12 cellular contexts compared by ENCODE assay signal in the genomic region with DNA sequence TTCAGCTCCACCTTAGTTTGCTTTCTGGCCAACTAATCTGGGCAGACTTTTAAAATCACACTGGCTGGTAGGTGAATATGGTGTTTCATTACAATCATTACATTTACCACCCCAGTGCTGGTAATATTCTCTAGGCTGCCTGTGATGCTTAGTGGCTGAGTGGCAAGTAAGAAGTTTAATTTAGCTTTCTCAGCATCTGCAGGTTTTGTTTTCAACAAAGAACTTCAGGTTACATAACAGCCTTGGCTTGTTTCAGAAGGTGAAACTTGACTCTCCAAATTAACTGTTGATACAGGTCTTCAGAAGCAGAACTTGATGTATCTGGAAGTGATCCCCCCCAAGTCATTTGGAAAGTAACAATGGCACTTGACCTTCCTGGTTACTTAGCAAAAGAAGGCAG.
DNase-seq lines count a peak whose midpoint lies in the region; ATAC-seq and TF ChIP-seq lines count a peak whose summit lies in the region.
"Had no signal": no experiment of that assay in that cellular context is flagged by ENCODE, and none has a peak within 500 bp of the region (broad histone marks: within the 10 kb centered on the region; RNA-seq: fewer than 3 reads in every experiment).

No MANE protein-coding gene starts in this region.

- no peaks in the 10 kb centered on the region for H3K79me2 ChIP-seq in KMS-11 (ENCODE audit: insufficient read depth, low read depth)
- no peaks in the 10 kb centered on the region for H3K79me2 ChIP-seq in parathyroid adenoma

- no peaks in the 10 kb centered on the region for H4K20me1 ChIP-seq in KMS-11 (ENCODE audit: insufficient read depth)

- peaks cover 11% of the 10 kb centered on the region for H3K36me3 Mint-ChIP-seq in Caco-2 (ENCODE audit: insufficient read depth, unreplicated experiment)
- H3K36me3 Mint-ChIP-seq in progenitor cell of endocrine pancreas (ENCODE audit: insufficient read depth), result no peaks in the 10 kb centered on the region
- H3K36me3 Mint-ChIP-seq in endodermal cell (ENCODE audit: low read depth), result no peaks in the 10 kb centered on the region
- H3K36me3 Mint-ChIP-seq: CD14-positive monocyte; CD8-positive, alpha-beta T cell; IgD-negative memory B cell had no signal

- H3K27me3 Mint-ChIP-seq in Caco-2 (ENCODE audit: insufficient read depth, unreplicated experiment) (no peaks in the 10 kb centered on the region), progenitor cell of endocrine pancreas (no peaks in the 10 kb centered on the region), endodermal cell (ENCODE audit: insufficient read depth) (no peaks in the 10 kb centered on the region)

- H3K9ac ChIP-seq in KMS-11 (no peak overlapping the region), parathyroid adenoma (no peak overlapping the region), endodermal cell (ENCODE audit: extremely low read depth, low read length, poor library complexity, severe bottlenecking) (no peak overlapping the region)

- H3K4me3 Mint-ChIP-seq in Caco-2 (ENCODE audit: unreplicated experiment) (no peak overlapping the region), progenitor cell of endocrine pancreas (ENCODE audit: low read depth) (no peak overlapping the region), endodermal cell (no peak overlapping the region)
- H3K4me3 Mint-ChIP-seq: CD14-positive monocyte; CD8-positive, alpha-beta T cell; IgD-negative memory B cell had no signal

- H3K4me3 ChIP-seq in Caco-2 (ENCODE audit: low read depth, low read length) (no peak overlapping the region), KMS-11 (IDR thresholded peaks at IDR 0.05; ENCODE audit: insufficient read depth, low read depth, low read length) (no peak overlapping the region), parathyroid adenoma (ENCODE audit: low read depth, low read length) (no peak overlapping the region), endodermal cell (ENCODE audit: low read length) (no peak overlapping the region)

- H3K36me3 ChIP-seq in Caco-2 (ENCODE audit: control insufficient read depth, insufficient read depth, low read length) (no peaks in the 10 kb centered on the region), KMS-11 (ENCODE audit: insufficient read depth) (no peaks in the 10 kb centered on the region), parathyroid adenoma (ENCODE audit: control insufficient read depth, insufficient read depth, low read length) (no peaks in the 10 kb centered on the region), endodermal cell (ENCODE audit: control insufficient read depth, insufficient read depth, low read length) (no peaks in the 10 kb centered on the region)

- H3K4me1 ChIP-seq in Caco-2, result peaks cover 69% of the 10 kb centered on the region
- peaks cover 64% of the 10 kb centered on the region for H3K4me1 ChIP-seq in KMS-11 (ENCODE audit: low read depth, poor library complexity, severe bottlenecking)
- peaks cover 2% of the 10 kb centered on the region for H3K4me1 ChIP-seq in parathyroid adenoma
- peaks cover 21% of the 10 kb centered on the region for H3K4me1 ChIP-seq in endodermal cell (ENCODE audit: control insufficient read depth, insufficient read depth, low read length)

- H3K9me3 Mint-ChIP-seq in Caco-2 (ENCODE audit: unreplicated experiment), result peaks cover 17% of the 10 kb centered on the region
- no peaks in the 10 kb centered on the region for H3K9me3 Mint-ChIP-seq in progenitor cell of endocrine pancreas (ENCODE audit: low read depth)
- no peaks in the 10 kb centered on the region for H3K9me3 Mint-ChIP-seq in endodermal cell
- H3K9me3 Mint-ChIP-seq: IgD-negative memory B cell had no signal

- no peak for ATAC-seq in GM21825 (IDR thresholded peaks at IDR 0.05; ENCODE audit: unreplicated experiment)
- ATAC-seq: CD8-positive, alpha-beta T cell had no signal

- H2AFZ ChIP-seq in KMS-11 (ENCODE audit: low read depth), result no peak overlapping the region; the same call in 1 of the 2 replicates
- H2AFZ ChIP-seq in parathyroid adenoma, result no peak overlapping the region

- H3K27me3 ChIP-seq in Caco-2 (replicated peaks; ENCODE audit: control insufficient read depth, insufficient read depth, low read length) (no peaks in the 10 kb centered on the region), KMS-11 (ENCODE audit: insufficient read depth, low read depth) (no peaks in the 10 kb centered on the region), parathyroid adenoma (ENCODE audit: control insufficient read depth, insufficient read depth, low read length) (no peaks in the 10 kb centered on the region), endodermal cell (ENCODE audit: control insufficient read depth, insufficient read depth, low read length, poor library complexity, severe bottlenecking) (no peaks in the 10 kb centered on the region)

- DNase-seq in Caco-2 (no peak), RPMI8226 (peak; percentile 19), progenitor cell of endocrine pancreas (ENCODE audit: low spot score, unreplicated experiment) (no peak), endodermal cell (no peak)
- DNase-seq: CD8-positive, alpha-beta T cell; DMS53; GF-D8 had no signal

- H3K4me2 ChIP-seq in KMS-11 (peak overlapping the region; percentile 65), parathyroid adenoma (ENCODE audit: low read length) (no peak overlapping the region)

- intact Hi-C loops in Caco-2 (cut with micrococcal nuclease; ENCODE audit: unreplicated experiment), result no loop called here

- peak overlapping the region; percentile 58 for H3K27ac ChIP-seq in KMS-11
- peak overlapping the region; percentile 67 for H3K27ac ChIP-seq in parathyroid adenoma
- H3K27ac ChIP-seq in endodermal cell (ENCODE audit: low read depth, low read length), result no peak overlapping the region

- CTCF ChIA-PET in Caco-2 (lab: Charles Lee), result no interaction called here

- no peak for TF ChIP-seq CTCF in Caco-2 (IDR thresholded peaks at IDR 0.05; ENCODE audit: insufficient read depth in 1 of 2, low read depth in 1 of 2, low read length in 1 of 2, severe bottlenecking in 1 of 2, unreplicated experiment in 1 of 2)
- no peak for TF ChIP-seq CTCF in KMS-11 (conservative IDR thresholded peaks at IDR 0.05; ENCODE audit: low read depth, low read length)
- no peak for TF ChIP-seq CTCF in parathyroid adenoma (IDR thresholded peaks at IDR 0.05)
- no peak for TF ChIP-seq CTCF in progenitor cell of endocrine pancreas (IDR thresholded peaks at IDR 0.05; ENCODE audit: unreplicated experiment)
- no peak for TF ChIP-seq CTCF in endodermal cell (conservative IDR thresholded peaks at IDR 0.05)

- H3K9me3 ChIP-seq in Caco-2 (no peaks in the 10 kb centered on the region), parathyroid adenoma (ENCODE audit: control insufficient read depth, low read length) (no peaks in the 10 kb centered on the region), endodermal cell (ENCODE audit: control insufficient read depth, low read length) (no peaks in the 10 kb centered on the region)

- POLR2A ChIA-PET in Caco-2 (lab: Charles Lee), result no interaction called here

- H3K4me1 Mint-ChIP-seq in Caco-2 (ENCODE audit: low read depth, unreplicated experiment) (peaks cover 61% of the 10 kb centered on the region), progenitor cell of endocrine pancreas (ENCODE audit: low read depth) (peaks cover 18% of the 10 kb centered on the region), endodermal cell (peaks cover 24% of the 10 kb centered on the region)
- H3K4me1 Mint-ChIP-seq: CD14-positive monocyte, IgD-negative memory B cell had no signal

- peak overlapping the region; percentile 91 for H3K27ac Mint-ChIP-seq in Caco-2 (ENCODE audit: unreplicated experiment)
- no peak overlapping the region for H3K27ac Mint-ChIP-seq in progenitor cell of endocrine pancreas
- H3K27ac Mint-ChIP-seq in endodermal cell, result no peak overlapping the region
- H3K27ac Mint-ChIP-seq: CD14-positive monocyte; CD8-positive, alpha-beta T cell; IgD-negative memory B cell had no signal

- BruUV-seq in Caco-2 (replicated peaks; lab: Mats Ljungman, UMichigan), result no TSS peak
